Comparison of ENCODE assay signal across 8 cellular contexts in the genomic region with DNA sequence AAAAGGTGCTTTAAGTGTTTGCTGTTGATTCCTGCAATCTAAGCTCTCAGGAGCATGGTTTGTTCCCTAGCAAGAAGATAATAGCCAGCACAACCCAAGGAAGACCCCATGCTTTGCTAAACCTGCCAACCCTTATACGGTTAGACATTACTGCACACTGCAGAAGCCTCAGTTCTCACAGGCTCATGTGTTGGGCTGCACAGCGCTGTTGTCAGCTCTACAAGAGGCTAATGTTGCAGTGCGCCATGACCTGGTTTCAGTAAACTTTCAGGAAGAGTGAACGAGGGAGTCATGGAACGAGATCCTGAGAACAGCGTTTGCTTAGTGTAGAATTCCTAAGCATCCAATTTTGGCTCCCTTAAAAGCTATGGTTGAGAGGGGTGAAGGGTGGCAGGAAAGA.
DNase-seq lines count a peak whose midpoint lies in the region; ATAC-seq and TF ChIP-seq lines count a peak whose summit lies in the region.
"Had no signal": no experiment of that assay in that cellular context is flagged by ENCODE, and none has a peak within 500 bp of the region (broad histone marks: within the 10 kb centered on the region; RNA-seq: fewer than 3 reads in every experiment).

No MANE protein-coding gene starts in this region.

- H3K4me1 ChIP-seq in OCI-LY3 (ENCODE audit: low read length) (peaks cover 24% of the 10 kb centered on the region), esophagus (ENCODE audit: control insufficient read depth in 2 of 2, insufficient read depth in 2 of 2, low read length in 1 of 2) (peaks cover 2 to 3% of the 10 kb centered on the region in 2 donors), stomach (peaks cover 9 to 41% (median 21%) of the 10 kb centered on the region in 4 donors)

- H2AFZ ChIP-seq in OCI-LY3 (ENCODE audit: low read depth, low read length) = 0 out of 2 replicates have a peak overlapping the region, but pooled peaks have one; percentile 85

- WGBS in esophagus, 2 donors = 83 to 84% methylated on average over 6 of the region's 6 CpGs
- 83 to 91% (median 85%) methylated on average over 6 of the region's 6 CpGs for WGBS in stomach, 5 donors

- H3K4me3 ChIP-seq in OCI-LY3 (ENCODE audit: low read length) = no peak overlapping the region
- H3K4me3 ChIP-seq in esophagus (ENCODE audit: low read depth in 1 of 2, low read length in 2 of 2) = no peak overlapping the region
- H3K4me3 ChIP-seq in stomach = peak overlapping the region in 1 of 4 donors; percentile 5

- H3K36me3 ChIP-seq in OCI-LY3 (replicated peaks; ENCODE audit: low read depth, low read length) (no peaks in the 10 kb centered on the region), esophagus (ENCODE audit: control insufficient read depth in 2 of 2, insufficient read depth in 2 of 2, low read length in 1 of 2) (no peaks in the 10 kb centered on the region), stomach (peaks cover 0 to 34% (median 16%) of the 10 kb centered on the region in 4 donors)

- TF ChIP-seq EP300 in stomach (IDR thresholded peaks at IDR 0.05) = no peak

- no peaks in the 10 kb centered on the region for H3K9me3 ChIP-seq in OCI-LY3 (ENCODE audit: insufficient read depth, low read length)
- H3K9me3 ChIP-seq in esophagus (ENCODE audit: control insufficient read depth in 2 of 2, insufficient read depth in 1 of 2, low read depth in 1 of 2, low read length in 1 of 2) = no peaks in the 10 kb centered on the region
- H3K9me3 ChIP-seq in stomach = no peaks in the 10 kb centered on the region

- H3K4me2 ChIP-seq in OCI-LY3 (ENCODE audit: low read length) = peak overlapping the region; percentile 92

- no peaks in the 10 kb centered on the region for H3K79me2 ChIP-seq in OCI-LY3 (ENCODE audit: low read length)

- no peak for DNase-seq in stomach
- DNase-seq: left cardiac atrium had no signal

- H4K20me1 ChIP-seq in OCI-LY3 (ENCODE audit: insufficient read depth, low read length) = no peaks in the 10 kb centered on the region

- no peak for TF ChIP-seq CTCF in OCI-LY3 (IDR thresholded peaks at IDR 0.05; ENCODE audit: low read depth, low read length)
- no peak for TF ChIP-seq CTCF in stomach (IDR thresholded peaks at IDR 0.05)

- H3K27ac ChIP-seq in OCI-LY3 (ENCODE audit: low read length) = peak overlapping the region; percentile 81
- H3K27ac ChIP-seq in esophagus (ENCODE audit: low read depth in 2 of 2, low read length in 1 of 2) = peak overlapping the region; percentile 82 to 88
- peak overlapping the region; percentile 4 to 97 (median 87) for H3K27ac ChIP-seq in stomach

- H3K27me3 ChIP-seq in OCI-LY3 (ENCODE audit: low read depth, low read length) (no peaks in the 10 kb centered on the region), esophagus (ENCODE audit: control insufficient read depth in 1 of 2, insufficient read depth in 2 of 2, low read length in 2 of 2) (no peaks in the 10 kb centered on the region), stomach (no peaks in the 10 kb centered on the region)

- ATAC-seq in GM21576 (IDR thresholded peaks at IDR 0.05; ENCODE audit: unreplicated experiment) (peak; percentile 1), GM21786 (IDR thresholded peaks at IDR 0.05; ENCODE audit: unreplicated experiment) (no peak), HG03045 (IDR thresholded peaks at IDR 0.05; ENCODE audit: unreplicated experiment) (no peak), HG02588 (IDR thresholded peaks at IDR 0.05; ENCODE audit: unreplicated experiment) (no peak)

- no peak for TF ChIP-seq POLR2A in stomach (IDR thresholded peaks at IDR 0.05)

- no peak overlapping the region for H3K9ac ChIP-seq in OCI-LY3 (ENCODE audit: low read length)

- intact Hi-C loops in stomach (cut with DNase I; ENCODE audit: low total_unique reads) = no loop called here
